In genomic region chr2:134570676-134571075, GRCh38 we compare ENCODE assay signal across 31 cellular contexts.
A peak's percentile ranks its signal among the peaks of the same experiment; 100 is the strongest.
DNase-seq lines count a peak whose midpoint lies in the region; ATAC-seq, FAIRE-seq and TF ChIP-seq lines count a peak whose summit lies in the region.
"Had no signal": no experiment of that assay in that cellular context is flagged by ENCODE, and none has a peak within 500 bp of the region (broad histone marks: within the 10 kb centered on the region; RNA-seq: fewer than 3 reads in every experiment).

No MANE protein-coding gene starts in this region.

- POLR2A ChIA-PET in naive thymus-derived CD4-positive, alpha-beta T cell (lab: Charles Lee): no interaction called here
- POLR2A ChIA-PET in CD8-positive, alpha-beta memory T cell (lab: Charles Lee): no interaction called here

- WGBS in pancreas, 2 donors: 81 to 92% methylated on average over 3 of the region's 3 CpGs

- peak overlapping the region; percentile 52 for H3K27ac Mint-ChIP-seq in memory B cell
- H3K27ac Mint-ChIP-seq in naive thymus-derived CD4-positive, alpha-beta T cell: no peak overlapping the region
- no peak overlapping the region for H3K27ac Mint-ChIP-seq in CD8-positive, alpha-beta memory T cell
- H3K27ac Mint-ChIP-seq: activated CD4-positive, alpha-beta T cell treated with anti-CD3 and anti-CD28 coated beads for 36 hours; activated CD8-positive, alpha-beta T cell treated with anti-CD3 and anti-CD28 coated beads, Interleukin-2, amount 10 ng/mL, durations not matched to agents 7 days and 5 days; activated naive CD4-positive, alpha-beta T cell treated with anti-CD3 and anti-CD28 coated beads, Interleukin-2, amount 10 ng/mL, durations not matched to agents 7 days and 5 days; CD8-positive, alpha-beta T cell; dendritic cell treated with granulocyte-macrophage colony-stimulating factor and Interleukin-4, amounts not matched to agents 40 ng/mL and 50 ng/mL, for 4 days; mesothelial cell of epicardium had no signal

- H3K4me1 ChIP-seq in naive thymus-derived CD4-positive, alpha-beta T cell (ENCODE audit: control insufficient read depth in 2 of 2, insufficient read depth in 2 of 2, low read length in 2 of 2): no peaks in the 10 kb centered on the region
- H3K4me1 ChIP-seq in CD8-positive, alpha-beta memory T cell (ENCODE audit: insufficient read depth, low read length): no peaks in the 10 kb centered on the region
- no peaks in the 10 kb centered on the region for H3K4me1 ChIP-seq in pancreas
- H3K4me1 ChIP-seq: adrenal gland, psoas muscle, tibial nerve had no signal

- no peak for FAIRE-seq in pancreas (lab: Jason Lieb, UNC)
- FAIRE-seq: H54, HepG2, islet of Langerhans had no signal

- no peaks in the 10 kb centered on the region for H3K36me3 ChIP-seq in naive thymus-derived CD4-positive, alpha-beta T cell (ENCODE audit: control insufficient read depth in 2 of 3, insufficient read depth in 3 of 3, low read length in 3 of 3)
- H3K36me3 ChIP-seq in CD8-positive, alpha-beta memory T cell (ENCODE audit: insufficient read depth, low read length): no peaks in the 10 kb centered on the region
- no peaks in the 10 kb centered on the region for H3K36me3 ChIP-seq in pancreas
- H3K36me3 ChIP-seq: adrenal gland, tibial nerve had no signal

- intact Hi-C loops in naive thymus-derived CD4-positive, alpha-beta T cell (cut with micrococcal nuclease): no loop called here
- intact Hi-C loops in pancreas (cut with DNase I): no loop called here

- H3K4me3 ChIP-seq in naive thymus-derived CD4-positive, alpha-beta T cell (ENCODE audit: low read length): no peak overlapping the region
- H3K4me3 ChIP-seq in CD8-positive, alpha-beta memory T cell (ENCODE audit: low read length): no peak overlapping the region
- no peak overlapping the region for H3K4me3 ChIP-seq in pancreas
- H3K4me3 ChIP-seq: adrenal gland, psoas muscle, tibial nerve had no signal

- no peaks in the 10 kb centered on the region for H3K27me3 Mint-ChIP-seq in memory B cell
- H3K27me3 Mint-ChIP-seq in naive thymus-derived CD4-positive, alpha-beta T cell: peaks cover 0 to 12% (median 2%) of the 10 kb centered on the region in 5 donors
- peaks cover 0 to 6% of the 10 kb centered on the region in 2 donors for H3K27me3 Mint-ChIP-seq in CD8-positive, alpha-beta memory T cell
- H3K27me3 Mint-ChIP-seq: dendritic cell treated with granulocyte-macrophage colony-stimulating factor and Interleukin-4, amounts not matched to agents 40 ng/mL and 50 ng/mL, for 4 days had no signal

- no peak for TF ChIP-seq CTCF in pancreas (IDR thresholded peaks at IDR 0.05)

- CTCF ChIA-PET in naive thymus-derived CD4-positive, alpha-beta T cell (lab: Charles Lee): no interaction called here
- CTCF ChIA-PET in CD8-positive, alpha-beta memory T cell (lab: Charles Lee): no interaction called here

- H3K9me3 Mint-ChIP-seq in memory B cell: no peaks in the 10 kb centered on the region
- H3K9me3 Mint-ChIP-seq in naive thymus-derived CD4-positive, alpha-beta T cell: no peaks in the 10 kb centered on the region
- no peaks in the 10 kb centered on the region for H3K9me3 Mint-ChIP-seq in CD8-positive, alpha-beta memory T cell
- H3K9me3 Mint-ChIP-seq: activated naive CD4-positive, alpha-beta T cell treated with anti-CD3 and anti-CD28 coated beads, Interleukin-2, amount 10 ng/mL, durations not matched to agents 7 days and 5 days; CD8-positive, alpha-beta T cell; central memory CD8-positive, alpha-beta T cell; dendritic cell treated with granulocyte-macrophage colony-stimulating factor and Interleukin-4, amounts not matched to agents 40 ng/mL and 50 ng/mL, for 4 days; mesothelial cell of epicardium had no signal

- DNase-seq in NOMO-1 treated with DMSO at 0.1 percent for 48 hours (lab: John Stamatoyannopoulos, UW; ENCODE audit: unreplicated experiment) (peak; percentile 70), memory B cell (ENCODE audit: low spot score in 2 of 2) (peak; percentile 15 to 36), pancreas (no peak), hippocampal formation (lab: John Stamatoyannopoulos, UW) (no peak)
- DNase-seq in naive thymus-derived CD4-positive, alpha-beta T cell: no peak
- DNase-seq in CD8-positive, alpha-beta memory T cell: no peak
- DNase-seq: activated CD4-positive, alpha-beta T cell treated with anti-CD3 and anti-CD28 coated beads for 36 hours; activated CD8-positive, alpha-beta T cell treated with anti-CD3 and anti-CD28 coated beads, Interleukin-2, amount 10 ng/mL, durations not matched to agents 7 days and 5 days; activated naive CD4-positive, alpha-beta T cell treated with anti-CD3 and anti-CD28 coated beads, Interleukin-2, amount 10 ng/mL, durations not matched to agents 7 days and 5 days; adrenal gland; CD8-positive, alpha-beta T cell; Kasumi-1; NCI-H1048; NCI-H446; occipital lobe; psoas muscle; stimulated activated CD4-positive, alpha-beta T cell treated with anti-CD3 and anti-CD28 coated beads, Interleukin-12 subunit alpha, Interleukin-12 subunit beta, amount 100 ng/mL, for 4 hours; stimulated activated CD4-positive, alpha-beta T cell treated with anti-CD3 and anti-CD28 coated beads, Interleukin-2, amount 100 ng/mL, for 48 hours; T-helper 2 cell had no signal

- no peaks in the 10 kb centered on the region for H3K36me3 Mint-ChIP-seq in memory B cell
- no peaks in the 10 kb centered on the region for H3K36me3 Mint-ChIP-seq in naive thymus-derived CD4-positive, alpha-beta T cell
- no peaks in the 10 kb centered on the region for H3K36me3 Mint-ChIP-seq in CD8-positive, alpha-beta memory T cell
- H3K36me3 Mint-ChIP-seq: activated naive CD4-positive, alpha-beta T cell treated with anti-CD3 and anti-CD28 coated beads, Interleukin-2, amount 10 ng/mL, durations not matched to agents 7 days and 5 days; CD8-positive, alpha-beta T cell; mesothelial cell of epicardium had no signal

- no peaks in the 10 kb centered on the region for H3K27me3 ChIP-seq in naive thymus-derived CD4-positive, alpha-beta T cell (ENCODE audit: control insufficient read depth in 2 of 2, insufficient read depth in 2 of 2, low read length in 2 of 2)
- no peaks in the 10 kb centered on the region for H3K27me3 ChIP-seq in CD8-positive, alpha-beta memory T cell (ENCODE audit: insufficient read depth, low read length, poor library complexity, severe bottlenecking)
- H3K27me3 ChIP-seq in pancreas: no peaks in the 10 kb centered on the region
- H3K27me3 ChIP-seq: adrenal gland, tibial nerve had no signal

- H3K9me3 ChIP-seq in naive thymus-derived CD4-positive, alpha-beta T cell (ENCODE audit: control insufficient read depth in 2 of 3, low read length in 3 of 3): no peaks in the 10 kb centered on the region
- H3K9me3 ChIP-seq in CD8-positive, alpha-beta memory T cell (ENCODE audit: low read length): no peaks in the 10 kb centered on the region
- no peaks in the 10 kb centered on the region for H3K9me3 ChIP-seq in pancreas
- H3K9me3 ChIP-seq: adrenal gland, psoas muscle, tibial nerve had no signal

- no peak overlapping the region for H3K4me3 Mint-ChIP-seq in memory B cell
- no peak overlapping the region for H3K4me3 Mint-ChIP-seq in naive thymus-derived CD4-positive, alpha-beta T cell
- no peak overlapping the region for H3K4me3 Mint-ChIP-seq in CD8-positive, alpha-beta memory T cell
- H3K4me3 Mint-ChIP-seq: activated CD4-positive, alpha-beta T cell treated with anti-CD3 and anti-CD28 coated beads for 36 hours; activated CD8-positive, alpha-beta T cell treated with anti-CD3 and anti-CD28 coated beads, Interleukin-2, amount 10 ng/mL, durations not matched to agents 7 days and 5 days; activated naive CD4-positive, alpha-beta T cell treated with anti-CD3 and anti-CD28 coated beads, Interleukin-2, amount 10 ng/mL, durations not matched to agents 7 days and 5 days; CD8-positive, alpha-beta T cell; central memory CD8-positive, alpha-beta T cell; dendritic cell treated with granulocyte-macrophage colony-stimulating factor and Interleukin-4, amounts not matched to agents 40 ng/mL and 50 ng/mL, for 4 days; mesothelial cell of epicardium had no signal

- peak; percentile 81 for ATAC-seq in GM18868 (IDR thresholded peaks at IDR 0.05; ENCODE audit: unreplicated experiment)
- ATAC-seq in HG03103 (IDR thresholded peaks at IDR 0.05; ENCODE audit: low read depth, unreplicated experiment): peak; percentile 70
- ATAC-seq in memory B cell (ENCODE audit: low read depth): peak; percentile 97
- no peak for ATAC-seq in naive thymus-derived CD4-positive, alpha-beta T cell
- ATAC-seq in pancreas: no peak
- ATAC-seq: activated CD4-positive, alpha-beta T cell treated with anti-CD3 and anti-CD28 coated beads for 36 hours; activated CD8-positive, alpha-beta T cell treated with anti-CD3 and anti-CD28 coated beads, Interleukin-2, amount 10 ng/mL, durations not matched to agents 7 days and 5 days; CD8-positive, alpha-beta T cell; esophagus mucosa; HepG2; psoas muscle; Right ventricle myocardium inferior; sciatic nerve had no signal

- H3K27ac ChIP-seq in naive thymus-derived CD4-positive, alpha-beta T cell (ENCODE audit: low read depth, low read length): no peak overlapping the region
- H3K27ac ChIP-seq in CD8-positive, alpha-beta memory T cell (ENCODE audit: low read depth, low read length): no peak overlapping the region
- no peak overlapping the region for H3K27ac ChIP-seq in pancreas
- H3K27ac ChIP-seq: adrenal gland, psoas muscle, tibial nerve had no signal

- H3K4me1 Mint-ChIP-seq in memory B cell: peaks cover 12% of the 10 kb centered on the region
- H3K4me1 Mint-ChIP-seq in naive thymus-derived CD4-positive, alpha-beta T cell: peaks cover 0 to 2% (median 0%) of the 10 kb centered on the region in 7 donors
- H3K4me1 Mint-ChIP-seq in CD8-positive, alpha-beta memory T cell: no peaks in the 10 kb centered on the region
- H3K4me1 Mint-ChIP-seq: activated CD4-positive, alpha-beta T cell treated with anti-CD3 and anti-CD28 coated beads for 36 hours; activated naive CD4-positive, alpha-beta T cell treated with anti-CD3 and anti-CD28 coated beads, Interleukin-2, amount 10 ng/mL, durations not matched to agents 7 days and 5 days; central memory CD8-positive, alpha-beta T cell; mesothelial cell of epicardium had no signal

Comparison
In these comparisons a context has a peak if more than half of its experiments do, and no peak if none do; other contexts are left out.
1. ATAC-seq: peak in GM18868 (single experiment), HG03103 (single experiment) and memory B cell (single experiment); none in naive thymus-derived CD4-positive, alpha-beta T cell (single experiment) and pancreas (0 of 4).
2. DNase-seq: peak in NOMO-1 treated with DMSO at 0.1 percent for 48 hours (single experiment) and memory B cell (2 of 2); none in naive thymus-derived CD4-positive, alpha-beta T cell (0 of 9), CD8-positive, alpha-beta memory T cell (0 of 5), pancreas (0 of 6) and hippocampal formation (0 of 2).